In the genomic region with DNA sequence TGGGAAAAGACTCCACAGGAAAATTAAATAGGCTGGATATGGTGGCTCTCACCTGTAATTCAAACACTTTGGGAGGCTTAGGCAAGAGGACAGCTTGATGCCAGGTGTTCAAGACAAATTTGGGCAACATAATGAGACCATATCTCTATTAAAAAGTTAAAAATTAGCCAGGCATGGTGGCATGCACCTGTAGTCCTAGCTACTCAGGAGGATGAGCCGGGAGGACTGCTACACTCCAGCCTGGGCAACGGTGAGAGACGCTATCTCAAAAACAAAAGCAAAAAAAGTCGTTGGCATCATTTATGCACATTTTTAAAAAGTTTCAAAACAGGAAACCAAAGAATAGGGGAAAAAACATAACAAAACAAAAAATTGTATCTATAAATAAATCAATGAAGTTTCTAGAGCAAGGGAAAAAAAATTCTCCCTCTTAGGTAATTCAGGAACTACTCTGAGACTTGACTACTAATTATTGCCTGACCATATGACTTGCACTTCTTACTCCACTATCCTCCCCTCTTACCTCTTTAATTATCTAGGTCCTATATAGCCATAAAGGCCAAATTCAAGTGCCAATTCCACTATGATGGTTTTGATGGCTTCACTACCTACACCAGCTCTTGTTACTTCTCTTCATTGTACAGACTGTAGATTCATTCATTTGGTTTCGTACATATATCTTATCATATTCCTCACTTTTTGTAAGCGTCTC, we compare ENCODE assay signal across 9 cellular contexts. TPM values are rescaled to one million over a fixed set of nuclear protein-coding genes. Genes with fewer than 3 reads are reported as not detected.
DNase-seq lines count a peak whose midpoint lies in the region; TF ChIP-seq lines count a peak whose summit lies in the region.
"Had no signal": no experiment of that assay in that cellular context is flagged by ENCODE, and none has a peak within 500 bp of the region (broad histone marks: within the 10 kb centered on the region; RNA-seq: fewer than 3 reads in every experiment).

No MANE protein-coding gene starts in this region.

- H3K4ac ChIP-seq in mesendoderm (ENCODE audit: low read depth, low read length) (no peak overlapping the region), neuronal stem cell (ENCODE audit: low read length) (no peak overlapping the region)

- no peak overlapping the region for H4K8ac ChIP-seq in mesendoderm (ENCODE audit: low read depth, low read length)
- no peak overlapping the region for H4K8ac ChIP-seq in neuronal stem cell (ENCODE audit: low read depth, low read length)

- WGBS in mesendoderm (ENCODE audit: extremely low coverage, insufficient coverage, low lambda C conversion rate): no CpG with 5 or more reads among the region's 6 CpGs
- no CpG with 5 or more reads among the region's 6 CpGs for WGBS in neuronal stem cell (ENCODE audit: extremely low coverage in 2 of 2, insufficient read length in 2 of 2, insufficient replicate concordance in 1 of 2), 2 donors

- no peak overlapping the region for H2AK5ac ChIP-seq in mesendoderm (ENCODE audit: low read length)
- H2AK5ac ChIP-seq in neuronal stem cell (ENCODE audit: low read depth, low read length): no peak overlapping the region

- H2BK12ac ChIP-seq in neuronal stem cell (ENCODE audit: low read length): no peak overlapping the region

- peak overlapping the region; percentile 99 for H3K4me3 Mint-ChIP-seq in HFFc6

- peaks cover 2% of the 10 kb centered on the region for H3K27me3 Mint-ChIP-seq in HFFc6 (ENCODE audit: insufficient read depth)

- no peak overlapping the region for H3K27ac ChIP-seq in AG04450 (ENCODE audit: low read depth, low read length)
- H3K27ac ChIP-seq in ascending aorta: no peak overlapping the region
- H3K27ac ChIP-seq in mesendoderm (ENCODE audit: low read depth, low read length): no peak overlapping the region
- H3K27ac ChIP-seq in RWPE1: no peak overlapping the region
- no peak overlapping the region for H3K27ac ChIP-seq in caudate nucleus (ENCODE audit: low read depth, low read length)
- no peak overlapping the region for H3K27ac ChIP-seq in neuronal stem cell (replicated peaks; ENCODE audit: low read length)

- H3K79me1 ChIP-seq in mesendoderm (ENCODE audit: low read length) (peaks cover 7% of the 10 kb centered on the region), neuronal stem cell (ENCODE audit: low read depth, low read length) (peaks cover 6% of the 10 kb centered on the region)

- H2BK5ac ChIP-seq in mesendoderm (ENCODE audit: low read length) (no peak overlapping the region), neuronal stem cell (ENCODE audit: low read length) (no peak overlapping the region)

- H3K27me3 ChIP-seq in AG04450 (ENCODE audit: control insufficient read depth, insufficient read depth, low read length) (no peaks in the 10 kb centered on the region), ascending aorta (no peaks in the 10 kb centered on the region), mesendoderm (ENCODE audit: insufficient read depth, low read length, poor library complexity) (no peaks in the 10 kb centered on the region), neuronal stem cell (ENCODE audit: control insufficient read depth in 3 of 3, insufficient read depth in 3 of 3, low read depth in 1 of 3, low read length in 3 of 3) (no peaks in the 10 kb centered on the region)

- no peak overlapping the region for H3K14ac ChIP-seq in neuronal stem cell (ENCODE audit: low read length)

- H3K4me1 Mint-ChIP-seq in HFFc6 (ENCODE audit: low read depth): peaks cover 12% of the 10 kb centered on the region

- intact Hi-C loops in ascending aorta (cut with DNase I): loop anchor here (1.0 to 5.0 kb wide), 3 partner anchors 48 to 72 kb away; a partner anchor contains a TSS

- TF ChIP-seq CTCF in AG04450 (IDR thresholded peaks at IDR 0.05; ENCODE audit: low read depth, low read length): no peak
- no peak for TF ChIP-seq CTCF in HFFc6 (IDR thresholded peaks at IDR 0.05)
- TF ChIP-seq CTCF in ascending aorta (IDR thresholded peaks at IDR 0.05): no peak
- TF ChIP-seq CTCF in RWPE1 (conservative IDR thresholded peaks at IDR 0.05; ENCODE audit: low read depth): no peak

- H3K27ac Mint-ChIP-seq in HFFc6: peak overlapping the region; percentile 97

- H3K4me2 ChIP-seq in mesendoderm (ENCODE audit: low read length) (peak overlapping the region; percentile 83), neuronal stem cell (ENCODE audit: insufficient read depth, low read length, poor library complexity, severe bottlenecking) (no peak overlapping the region)

- POLR2A ChIA-PET in AG04450 (lab: Yijun Ruan, JAX) (interaction anchor here (2.2 kb wide), 1 partner anchor 16 kb away, joined by 23 read pairs; a partner anchor contains a TSS), RWPE1 (lab: Yijun Ruan, JAX; ENCODE audit: low non-redundant PET) (no interaction called here)

- H3K9ac ChIP-seq in mesendoderm (ENCODE audit: low read length) (peak overlapping the region; percentile 97), neuronal stem cell (ENCODE audit: low read depth, low read length, poor library complexity) (no peak overlapping the region)

- H2AFZ ChIP-seq in neuronal stem cell (ENCODE audit: low read length): no peak overlapping the region

- H3K36me3 Mint-ChIP-seq in HFFc6 (ENCODE audit: low read depth): peaks cover 24% of the 10 kb centered on the region

- DNase-seq in AG04450 (ENCODE audit: low read depth, low spot score) (no peak), HFFc6 (no peak), ascending aorta (ENCODE audit: low spot score in 2 of 2) (no peak), mesendoderm (no peak), RWPE1 (ENCODE audit: low spot score) (no peak), caudate nucleus (lab: John Stamatoyannopoulos, UW) (no peak), neuronal stem cell (ENCODE audit: low spot score) (no peak), cerebellar nuclear complex (lab: John Stamatoyannopoulos, UW) (no peak)
- DNase-seq: effector CD4-positive, alpha-beta T cell had no signal

- H3K23ac ChIP-seq in mesendoderm (ENCODE audit: low read length) (no peak overlapping the region), neuronal stem cell (ENCODE audit: low read depth, low read length, poor library complexity) (no peak overlapping the region)

- no peak overlapping the region for H2BK120ac ChIP-seq in mesendoderm (ENCODE audit: low read depth, low read length)
- no peak overlapping the region for H2BK120ac ChIP-seq in neuronal stem cell (ENCODE audit: low read depth, low read length)

- H3K9me3 ChIP-seq in AG04450 (ENCODE audit: control insufficient read depth, insufficient read depth, low read length) (no peaks in the 10 kb centered on the region), ascending aorta (no peaks in the 10 kb centered on the region), neuronal stem cell (replicated peaks in 1 of 2; ENCODE audit: control insufficient read depth in 2 of 2, insufficient read depth in 1 of 2, low read depth in 1 of 2, low read length in 2 of 2) (no peaks in the 10 kb centered on the region)

- H3K9me3 Mint-ChIP-seq in HFFc6: peaks cover 7% of the 10 kb centered on the region; the same call in 1 of the 2 replicates

- H4K5ac ChIP-seq in mesendoderm (ENCODE audit: low read length): no peak overlapping the region

- H3K18ac ChIP-seq in mesendoderm (ENCODE audit: low read length): no peak overlapping the region
- no peak overlapping the region for H3K18ac ChIP-seq in neuronal stem cell (ENCODE audit: low read length)

- peaks cover 6 to 7% of the 10 kb centered on the region in 2 donors for H3K36me3 ChIP-seq in ascending aorta
- no peaks in the 10 kb centered on the region for H3K36me3 ChIP-seq in mesendoderm (ENCODE audit: control insufficient read depth, insufficient read depth, low read length)
- peaks cover 3 to 49% of the 10 kb centered on the region in 2 donors for H3K36me3 ChIP-seq in neuronal stem cell (replicated peaks in 1 of 2; ENCODE audit: control insufficient read depth in 2 of 2, insufficient read depth in 2 of 2, low read length in 2 of 2)

- H3K4me3 ChIP-seq in AG04450 (ENCODE audit: low read depth, low read length) (peak overlapping the region; percentile 99), ascending aorta (peak overlapping the region; percentile 80 to 82), mesendoderm (ENCODE audit: low read length) (no peak overlapping the region), neuronal stem cell (ENCODE audit: low read length in 2 of 2) (peak overlapping the region in 1 of 2 donors; percentile 90)

- CTCF ChIA-PET in AG04450 (lab: Charles Lee) (interaction anchor here (0.6 to 6.5 kb wide), 3 partner anchors 11 to 889 kb away, joined by 3 to 54 read pairs (median 5); a partner anchor contains a TSS), RWPE1 (lab: Yijun Ruan, JAX) (interaction anchor here (0.6 to 1.4 kb wide), 2 partner anchors 12 to 73 kb away, joined by 3 to 4 read pairs; no protein-coding TSS in a partner anchor)

- H4K91ac ChIP-seq in neuronal stem cell (ENCODE audit: low read depth, low read length, poor library complexity): no peak overlapping the region

- H2BK15ac ChIP-seq in mesendoderm (replicated peaks; ENCODE audit: low read depth): no peak overlapping the region
- H2BK15ac ChIP-seq in neuronal stem cell (ENCODE audit: low read length): no peak overlapping the region

- H3K79me2 ChIP-seq in mesendoderm (ENCODE audit: control insufficient read depth, insufficient read depth, low read length): peaks cover 40% of the 10 kb centered on the region

- H3K56ac ChIP-seq in mesendoderm (ENCODE audit: low read length): peak overlapping the region; percentile 99

- peaks cover 8 to 12% of the 10 kb centered on the region in 2 donors for H3K4me1 ChIP-seq in ascending aorta
- peaks cover 3% of the 10 kb centered on the region for H3K4me1 ChIP-seq in mesendoderm (ENCODE audit: control insufficient read depth, low read depth, low read length)
- H3K4me1 ChIP-seq in neuronal stem cell (ENCODE audit: control insufficient read depth in 2 of 2, insufficient read depth in 1 of 2, low read depth in 1 of 2, low read length in 2 of 2): peaks cover 3 to 9% of the 10 kb centered on the region in 2 donors

RNA-seq across cellular contexts. Expression of a gene that starts 1.6 kb away (rescaled TPM):
- 62.3 and 66.3 TPM in 2 replicates for polyA plus RNA-seq in AG04450 (2011; rRNA removed)
- polyA minus RNA-seq in AG04450 (2011; rRNA and poly(A)+ RNA removed): 70.2 and 83.3 TPM in 2 replicates
- 10 to 100 TPM; 28.8 to 37.5 (median 30.3) TPM for total RNA-seq in HFFc6 (2021; fragmentation: NEBNext Ultra II Directional; extraction: Animal tissue kit (Norgen Biotek cat#: 25700))
- 45.0 TPM for total RNA-seq in ascending aorta
- 52.9 TPM for polyA plus RNA-seq in mesendoderm (2013, experiment 1 of 2)
- polyA plus RNA-seq in mesendoderm (2013, experiment 2 of 2): 52.6 TPM
- polyA plus RNA-seq in neuronal stem cell (2013, experiment 1 of 2): 61.5 TPM
- 63.8 TPM for polyA plus RNA-seq in neuronal stem cell (2013, experiment 2 of 2)

RNA-seq across cellular contexts. Expression of a gene that starts 16.6 kb away (rescaled TPM):
- 15.0 and 17.1 TPM in 2 replicates for polyA plus RNA-seq in AG04450 (2011; rRNA removed)
- 21.8 and 23.4 TPM in 2 replicates for polyA minus RNA-seq in AG04450 (2011; rRNA and poly(A)+ RNA removed)
- total RNA-seq in HFFc6 (2021; fragmentation: NEBNext Ultra II Directional; extraction: Animal tissue kit (Norgen Biotek cat#: 25700)): 1 to 10 TPM in 3 of 6 experiments, under 1 TPM in 3; 0.51 to 2.0 (median 0.99) TPM
- total RNA-seq in ascending aorta: 18.0 TPM
- polyA plus RNA-seq in mesendoderm (2013, experiment 1 of 2): 101 TPM
- polyA plus RNA-seq in mesendoderm (2013, experiment 2 of 2): 101 TPM
- 395 TPM for polyA plus RNA-seq in neuronal stem cell (2013, experiment 1 of 2)
- polyA plus RNA-seq in neuronal stem cell (2013, experiment 2 of 2): 396 TPM

RNA-seq across cellular contexts. Expression of a gene that starts 32.6 kb away (rescaled TPM):
- 93.7 and 94.6 TPM in 2 replicates for polyA plus RNA-seq in AG04450 (2011; rRNA removed)
- polyA minus RNA-seq in AG04450 (2011; rRNA and poly(A)+ RNA removed): 91.4 and 118 TPM in 2 replicates
- 10 to 100 TPM; 79.8 to 96.3 (median 88.5) TPM for total RNA-seq in HFFc6 (2021; fragmentation: NEBNext Ultra II Directional; extraction: Animal tissue kit (Norgen Biotek cat#: 25700))
- total RNA-seq in ascending aorta: 76.7 TPM
- polyA plus RNA-seq in mesendoderm (2013, experiment 1 of 2): 37.1 TPM
- polyA plus RNA-seq in mesendoderm (2013, experiment 2 of 2): 39.4 TPM
- 37.7 TPM for polyA plus RNA-seq in neuronal stem cell (2013, experiment 1 of 2)
- 38.0 TPM for polyA plus RNA-seq in neuronal stem cell (2013, experiment 2 of 2)

RNA-seq across cellular contexts. Expression of a gene that starts 32.8 kb away (rescaled TPM):
- polyA plus RNA-seq in AG04450 (2011; rRNA removed): 32.6 and 36.7 TPM in 2 replicates
- 29.6 and 35.1 TPM in 2 replicates for polyA minus RNA-seq in AG04450 (2011; rRNA and poly(A)+ RNA removed)
- total RNA-seq in HFFc6 (2021; fragmentation: NEBNext Ultra II Directional; extraction: Animal tissue kit (Norgen Biotek cat#: 25700)): 10 to 100 TPM; 20.2 to 22.9 (median 21.3) TPM
- 19.2 TPM for total RNA-seq in ascending aorta
- 12.2 TPM for polyA plus RNA-seq in mesendoderm (2013, experiment 1 of 2)
- polyA plus RNA-seq in mesendoderm (2013, experiment 2 of 2): 12.8 TPM
- polyA plus RNA-seq in neuronal stem cell (2013, experiment 1 of 2): 29.9 TPM
- 29.5 TPM for polyA plus RNA-seq in neuronal stem cell (2013, experiment 2 of 2)

RNA-seq across cellular contexts. Expression of a gene that starts 53.7 kb away (rescaled TPM):
- 26.1 and 40.3 TPM in 2 replicates for polyA plus RNA-seq in AG04450 (2011; rRNA removed)
- 110 and 136 TPM in 2 replicates for polyA minus RNA-seq in AG04450 (2011; rRNA and poly(A)+ RNA removed)
- total RNA-seq in HFFc6 (2021; fragmentation: NEBNext Ultra II Directional; extraction: Animal tissue kit (Norgen Biotek cat#: 25700)): 10 to 100 TPM; 63.5 to 78.6 (median 70.9) TPM
- total RNA-seq in ascending aorta: 96.0 TPM
- 48.8 TPM for polyA plus RNA-seq in mesendoderm (2013, experiment 1 of 2)
- 46.9 TPM for polyA plus RNA-seq in mesendoderm (2013, experiment 2 of 2)
- 47.5 TPM for polyA plus RNA-seq in neuronal stem cell (2013, experiment 1 of 2)
- 48.1 TPM for polyA plus RNA-seq in neuronal stem cell (2013, experiment 2 of 2)
